Comparison of ENCODE assay signal across 1 cellular context in genomic region chr7:124032369-124033092, GRCh38.
TF ChIP-seq lines count a peak whose summit lies in the region.

TSS of gene TMEM229A (minus strand) at chr7:124033067. CDS start at chr7:124033003, 64 bp downstream.

TF ChIP-seq in H1, 55 proteins besides CTCF, POLR2A, EP300 and RAD21 (continued from another document):
- TF ChIP-seq, protein P1, sequence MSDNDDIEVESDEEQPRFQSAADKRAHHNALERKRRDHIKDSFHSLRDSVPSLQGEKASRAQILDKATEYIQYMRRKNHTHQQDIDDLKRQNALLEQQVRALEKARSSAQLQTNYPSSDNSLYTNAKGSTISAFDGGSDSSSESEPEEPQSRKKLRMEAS (IDR thresholded peaks at IDR 0.05), result peak; percentile 85
- TF ChIP-seq JUND (IDR thresholded peaks at IDR 0.05; ENCODE audit: low read length), result no peak
- TF ChIP-seq SP4 (IDR thresholded peaks at IDR 0.05; ENCODE audit: low read length), result no peak
- TF ChIP-seq SUZ12 (IDR thresholded peaks at IDR 0.05; ENCODE audit: low read length), result peak; percentile 67; the same call in 1 of the 2 replicates
- no peak for TF ChIP-seq SP1 (IDR thresholded peaks at IDR 0.05; ENCODE audit: low read depth, low read length)
- TF ChIP-seq GABPA (IDR thresholded peaks at IDR 0.05; ENCODE audit: borderline replicate concordance, insufficient read depth, low read length), result peak; percentile 10; the same call in 1 of the 2 replicates
- no peak for TF ChIP-seq BRCA1 (IDR thresholded peaks at IDR 0.05; ENCODE audit: low read depth, low read length)
- peak; percentile 55 for TF ChIP-seq E2F6 (IDR thresholded peaks at IDR 0.05)
